11 cellular contexts compared by ENCODE assay signal in the genomic region with DNA sequence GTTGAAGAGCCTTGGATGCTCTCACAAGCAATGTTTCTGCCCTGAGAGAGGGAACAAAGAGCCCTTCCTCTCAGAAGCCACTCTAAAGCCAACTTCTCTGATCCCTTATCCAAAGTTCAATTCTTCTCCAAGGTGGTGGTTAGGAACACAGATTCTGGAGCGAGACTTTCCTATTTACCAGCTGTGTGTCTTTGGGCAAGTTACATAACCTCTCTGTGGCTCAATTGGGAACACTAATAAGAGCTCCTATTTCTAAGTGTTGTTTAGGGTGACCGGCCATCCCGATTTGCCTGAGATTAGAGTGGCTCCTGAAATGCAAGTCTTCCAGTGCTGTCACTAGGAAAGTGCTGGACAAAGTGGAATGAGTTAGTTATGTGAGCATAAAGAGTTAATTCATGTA.
"Had no signal": no experiment of that assay in that cellular context is flagged by ENCODE, and none has a peak within 500 bp of the region (broad histone marks: within the 10 kb centered on the region; RNA-seq: fewer than 3 reads in every experiment).

No MANE protein-coding gene starts in this region.

- H3K4me2 ChIP-seq: GM23338 had no signal

- H3K4me1 Mint-ChIP-seq: GM23338, H9 had no signal

- H3K27ac ChIP-seq: GM23248 had no signal

- H3K9me3 Mint-ChIP-seq: HFFc6 had no signal

- H3K4me3 ChIP-seq: GM23248, GM23338, HAP-1 had no signal

- DNase-seq: GM23248, GOT3, H7, H9, HCEC 1CT, HFFc6 had no signal

- ATAC-seq: GM23338, HCT116 had no signal

- H3K4me3 Mint-ChIP-seq: GM23338, H9, HFFc6 had no signal

- H3K4me1 ChIP-seq: HAP-1 had no signal

- FAIRE-seq: H1, H54 had no signal

- H3K9me3 ChIP-seq: HAP-1 had no signal

- H3K36me3 ChIP-seq: HAP-1 had no signal

- H2AFZ ChIP-seq: GM23248, GM23338 had no signal

- H3K27ac Mint-ChIP-seq: GM23338, H9, HFFc6 had no signal

- H3K9ac ChIP-seq: GM23248 had no signal
